8 cellular contexts compared by ENCODE assay signal in the genomic region with DNA sequence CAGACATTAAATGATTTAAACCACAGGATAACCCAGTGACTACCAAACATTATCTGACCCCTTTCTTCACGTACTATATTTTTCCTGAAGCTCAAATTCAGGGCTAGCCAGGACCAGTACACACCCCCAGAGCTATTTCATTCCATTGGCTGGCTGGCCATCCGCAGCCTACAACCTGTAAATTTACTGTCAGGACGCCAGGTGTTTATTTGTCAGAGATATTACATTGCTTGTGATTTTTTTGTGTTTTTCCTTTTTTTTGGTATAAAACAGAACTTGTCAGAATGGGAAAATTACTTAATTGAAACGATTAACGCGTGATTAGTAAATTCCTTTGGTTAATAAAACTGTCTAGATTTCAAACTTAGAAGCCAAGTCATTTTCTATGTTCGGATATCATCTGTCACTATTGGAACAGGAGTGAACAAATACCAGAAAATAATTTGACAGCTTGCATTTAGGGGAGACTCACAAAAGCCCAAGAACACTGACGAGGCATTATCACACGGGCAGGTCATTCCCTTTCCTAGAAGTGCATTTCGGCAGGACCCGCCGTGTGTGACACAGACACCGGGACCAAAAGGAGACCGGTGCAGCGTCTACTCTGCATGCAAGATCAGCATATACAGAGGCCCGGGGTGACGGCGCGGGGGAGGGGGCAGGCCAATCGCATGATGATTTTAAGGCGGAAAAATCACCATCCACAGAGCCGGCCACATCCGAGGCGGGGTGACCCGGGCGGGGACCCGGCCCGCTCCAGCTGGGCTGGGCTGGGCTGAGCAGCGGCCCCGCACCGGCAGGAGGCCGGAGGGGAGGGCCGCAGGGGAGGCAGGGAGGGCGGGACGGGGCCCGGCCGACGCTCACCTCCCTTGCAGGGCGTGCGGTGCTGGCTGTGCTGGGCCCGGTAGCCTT. TPM values are rescaled to one million over a fixed set of nuclear protein-coding genes. Genes with fewer than 3 reads are reported as not detected.
DNase-seq lines count a peak whose midpoint lies in the region; ATAC-seq, FAIRE-seq and TF ChIP-seq lines count a peak whose summit lies in the region.

No MANE protein-coding gene starts in this region.

- no peaks in the 10 kb centered on the region for H3K9me3 Mint-ChIP-seq in activated B cell treated with CpG ODN at 0.5 μM for 24 hours

- ATAC-seq in GM21576 (IDR thresholded peaks at IDR 0.05; ENCODE audit: unreplicated experiment) (peak; percentile 27), activated B cell treated with CpG ODN at 0.5 μM for 24 hours (ENCODE audit: low read depth) (peak; percentile 11)

- TF ChIP-seq CTCF in activated B cell treated with CpG ODN at 0.5 μM for 24 hours (IDR thresholded peaks at IDR 0.05) (no peak), bronchial epithelial cell (IDR thresholded peaks at IDR 0.05; ENCODE audit: insufficient read depth, low read length, severe bottlenecking) (no peak)

- DNase-seq in activated B cell treated with CpG ODN at 0.5 μM for 24 hours (peak; percentile 57), bronchial epithelial cell (ENCODE audit: low read depth) (peak; percentile 63), islet precursor cell (peak; percentile 80), GOT3 (lab: John Stamatoyannopoulos, UW) (no peak)
- peak; percentile 63 for DNase-seq in stimulated activated CD4-positive, alpha-beta T cell treated with anti-CD3 and anti-CD28 coated beads, Interleukin-12 subunit alpha, Interleukin-12 subunit beta, amount 100 ng/mL, for 4 hours

- peaks cover 21% of the 10 kb centered on the region for H3K36me3 Mint-ChIP-seq in activated B cell treated with CpG ODN at 0.5 μM for 24 hours (ENCODE audit: low read depth)

- peaks cover 11% of the 10 kb centered on the region for H3K4me1 ChIP-seq in ES-I3 (ENCODE audit: insufficient read depth, low read length)

- H3K27me3 ChIP-seq in bronchial epithelial cell (ENCODE audit: control insufficient read depth, insufficient read depth, low read length): no peaks in the 10 kb centered on the region

- POLR2A ChIA-PET in activated B cell treated with CpG ODN at 0.5 μM for 24 hours (lab: Charles Lee): interaction anchor here (0.6 to 3.2 kb wide), 5 partner anchors 55 to 382 kb away, joined by 3 to 23 read pairs (median 5); no protein-coding TSS in a partner anchor

- FAIRE-seq in bronchial epithelial cell (lab: Jason Lieb, UNC): no peak

- no peaks in the 10 kb centered on the region; the same call in 1 of the 2 replicates for H3K36me3 ChIP-seq in ES-I3 (ENCODE audit: insufficient read depth, low read length)
- H3K36me3 ChIP-seq in bronchial epithelial cell (ENCODE audit: control insufficient read depth, insufficient read depth, low read length): peaks cover 2% of the 10 kb centered on the region

- peak overlapping the region; percentile 79 for H3K9ac ChIP-seq in ES-I3 (ENCODE audit: low read depth, low read length)

- TF ChIP-seq RAD21 in Ishikawa (IDR thresholded peaks at IDR 0.05; ENCODE audit: low read depth): peak; percentile 2; the same call in 1 of the 2 replicates

- H3K27me3 Mint-ChIP-seq in activated B cell treated with CpG ODN at 0.5 μM for 24 hours: no peaks in the 10 kb centered on the region

- H3K9me3 ChIP-seq in ES-I3 (ENCODE audit: control insufficient read depth, insufficient read depth, low read length): no peaks in the 10 kb centered on the region

- no peak for TF ChIP-seq EP300 in Ishikawa (IDR thresholded peaks at IDR 0.05; ENCODE audit: borderline replicate concordance)

- H3K27ac Mint-ChIP-seq in activated B cell treated with CpG ODN at 0.5 μM for 24 hours: peak overlapping the region; percentile 91

- peaks cover 48% of the 10 kb centered on the region for H3K4me1 Mint-ChIP-seq in activated B cell treated with CpG ODN at 0.5 μM for 24 hours

- CTCF ChIA-PET in activated B cell treated with CpG ODN at 0.5 μM for 24 hours (lab: Charles Lee): no interaction called here

- H3K4me3 ChIP-seq in bronchial epithelial cell (ENCODE audit: low read depth, low read length): peak overlapping the region; percentile 82

- intact Hi-C loops in activated B cell treated with CpG ODN at 0.5 μM for 24 hours (cut with micrococcal nuclease): loop anchor here (1.0 to 10.0 kb wide), 4 partner anchors 9 to 681 kb away; a partner anchor contains a TSS

- H3K4me3 Mint-ChIP-seq in activated B cell treated with CpG ODN at 0.5 μM for 24 hours: peak overlapping the region; percentile 92

TF ChIP-seq in Ishikawa, 13 proteins besides CTCF, POLR2A, EP300 and RAD21:
- TF ChIP-seq TCF12 (IDR thresholded peaks at IDR 0.05; ENCODE audit: low read depth) (no peak), TEAD4 (IDR thresholded peaks at IDR 0.05) (no peak), EGR1 (IDR thresholded peaks at IDR 0.05) (no peak), FOXM1 (IDR thresholded peaks at IDR 0.05; ENCODE audit: borderline replicate concordance, low read depth) (no peak), NFIC (IDR thresholded peaks at IDR 0.05) (no peak), YY1 (IDR thresholded peaks at IDR 0.05; ENCODE audit: low read depth) (no peak), TAF1 (IDR thresholded peaks at IDR 0.05; ENCODE audit: low read depth) (no peak), CREB1 (IDR thresholded peaks at IDR 0.05; ENCODE audit: low read depth) (no peak), CEBPB (IDR thresholded peaks at IDR 0.05) (no peak), ZBTB7A (IDR thresholded peaks at IDR 0.05; ENCODE audit: low read depth) (no peak)
- TF ChIP-seq, protein P1, sequence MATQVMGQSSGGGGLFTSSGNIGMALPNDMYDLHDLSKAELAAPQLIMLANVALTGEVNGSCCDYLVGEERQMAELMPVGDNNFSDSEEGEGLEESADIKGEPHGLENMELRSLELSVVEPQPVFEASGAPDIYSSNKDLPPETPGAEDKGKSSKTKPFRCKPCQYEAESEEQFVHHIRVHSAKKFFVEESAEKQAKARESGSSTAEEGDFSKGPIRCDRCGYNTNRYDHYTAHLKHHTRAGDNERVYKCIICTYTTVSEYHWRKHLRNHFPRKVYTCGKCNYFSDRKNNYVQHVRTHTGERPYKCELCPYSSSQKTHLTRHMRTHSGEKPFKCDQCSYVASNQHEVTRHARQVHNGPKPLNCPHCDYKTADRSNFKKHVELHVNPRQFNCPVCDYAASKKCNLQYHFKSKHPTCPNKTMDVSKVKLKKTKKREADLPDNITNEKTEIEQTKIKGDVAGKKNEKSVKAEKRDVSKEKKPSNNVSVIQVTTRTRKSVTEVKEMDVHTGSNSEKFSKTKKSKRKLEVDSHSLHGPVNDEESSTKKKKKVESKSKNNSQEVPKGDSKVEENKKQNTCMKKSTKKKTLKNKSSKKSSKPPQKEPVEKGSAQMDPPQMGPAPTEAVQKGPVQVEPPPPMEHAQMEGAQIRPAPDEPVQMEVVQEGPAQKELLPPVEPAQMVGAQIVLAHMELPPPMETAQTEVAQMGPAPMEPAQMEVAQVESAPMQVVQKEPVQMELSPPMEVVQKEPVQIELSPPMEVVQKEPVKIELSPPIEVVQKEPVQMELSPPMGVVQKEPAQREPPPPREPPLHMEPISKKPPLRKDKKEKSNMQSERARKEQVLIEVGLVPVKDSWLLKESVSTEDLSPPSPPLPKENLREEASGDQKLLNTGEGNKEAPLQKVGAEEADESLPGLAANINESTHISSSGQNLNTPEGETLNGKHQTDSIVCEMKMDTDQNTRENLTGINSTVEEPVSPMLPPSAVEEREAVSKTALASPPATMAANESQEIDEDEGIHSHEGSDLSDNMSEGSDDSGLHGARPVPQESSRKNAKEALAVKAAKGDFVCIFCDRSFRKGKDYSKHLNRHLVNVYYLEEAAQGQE (IDR thresholded peaks at IDR 0.05; ENCODE audit: low read depth): no peak
- TF ChIP-seq, protein P2, sequence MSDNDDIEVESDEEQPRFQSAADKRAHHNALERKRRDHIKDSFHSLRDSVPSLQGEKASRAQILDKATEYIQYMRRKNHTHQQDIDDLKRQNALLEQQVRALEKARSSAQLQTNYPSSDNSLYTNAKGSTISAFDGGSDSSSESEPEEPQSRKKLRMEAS (IDR thresholded peaks at IDR 0.05): no peak
- TF ChIP-seq, protein P3, sequence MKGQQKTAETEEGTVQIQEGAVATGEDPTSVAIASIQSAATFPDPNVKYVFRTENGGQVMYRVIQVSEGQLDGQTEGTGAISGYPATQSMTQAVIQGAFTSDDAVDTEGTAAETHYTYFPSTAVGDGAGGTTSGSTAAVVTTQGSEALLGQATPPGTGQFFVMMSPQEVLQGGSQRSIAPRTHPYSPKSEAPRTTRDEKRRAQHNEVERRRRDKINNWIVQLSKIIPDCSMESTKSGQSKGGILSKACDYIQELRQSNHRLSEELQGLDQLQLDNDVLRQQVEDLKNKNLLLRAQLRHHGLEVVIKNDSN (IDR thresholded peaks at IDR 0.05): no peak
TF ChIP-seq in Ishikawa: peak in this region for 0.

RNA-seq across cellular contexts. Expression of a gene that starts 0.9 kb away (rescaled TPM):
- total RNA-seq in activated B cell treated with CpG ODN at 0.5 μM for 24 hours (96.5 and 98.4 TPM in 2 replicates), bronchial epithelial cell (225 and 249 TPM in 2 replicates)

RNA-seq across cellular contexts. Expression of a gene that starts 1.3 kb away (rescaled TPM):
- total RNA-seq in activated B cell treated with CpG ODN at 0.5 μM for 24 hours: 29.3 and 29.6 TPM in 2 replicates
- 19.2 and 28.7 TPM in 2 replicates for total RNA-seq in bronchial epithelial cell
